ENCODE assay signal across 8 cellular contexts in the genomic region with DNA sequence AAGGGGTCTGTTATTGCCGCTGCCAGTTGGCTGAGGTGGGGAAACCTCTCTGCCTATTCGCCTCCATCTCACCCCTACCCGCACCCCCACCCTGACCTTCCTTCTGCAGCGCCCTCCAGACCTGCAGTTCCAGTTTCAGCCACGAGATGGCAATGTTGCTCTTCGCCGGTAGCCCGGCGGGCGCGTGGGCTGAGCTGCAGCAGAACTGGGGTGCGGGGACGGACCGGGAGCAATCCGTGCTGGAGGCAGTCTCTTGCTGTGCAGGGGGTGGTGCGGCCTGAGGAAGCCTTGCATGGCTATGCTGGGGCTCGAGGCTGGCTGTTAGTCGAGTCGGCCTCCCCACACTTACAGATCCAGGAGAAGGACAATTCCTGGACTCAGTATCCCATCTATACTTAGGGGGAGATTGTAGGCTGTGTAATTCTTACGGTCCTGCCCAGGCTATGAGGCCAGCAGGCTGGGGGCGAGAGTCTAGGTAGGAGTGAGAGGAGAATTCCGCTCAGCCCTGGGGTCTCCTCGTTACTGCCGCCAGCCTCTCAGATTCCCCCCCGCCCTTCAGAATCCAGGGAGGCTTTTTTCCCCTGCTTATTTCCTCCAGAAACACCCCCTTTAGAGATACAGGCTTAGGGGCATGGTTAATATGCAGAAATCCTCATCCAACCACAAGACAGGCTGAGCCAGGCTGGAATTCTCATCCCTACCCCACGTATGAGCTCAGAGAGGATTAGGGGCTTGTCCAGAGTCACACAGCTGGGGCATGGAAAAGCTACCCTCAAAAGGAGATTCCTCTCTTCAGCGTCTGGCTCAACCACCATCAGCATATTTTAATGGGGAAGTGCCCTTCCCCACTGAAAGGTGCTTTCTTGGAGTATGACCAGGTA. TPM values are rescaled to one million over a fixed set of nuclear protein-coding genes. Genes with fewer than 3 reads are reported as not detected.
DNase-seq lines count a peak whose midpoint lies in the region; ATAC-seq and TF ChIP-seq lines count a peak whose summit lies in the region.

No MANE protein-coding gene starts in this region.

- no peak for TF ChIP-seq POLR2A in prostate gland (IDR thresholded peaks at IDR 0.05)
- TF ChIP-seq POLR2A in uterus (IDR thresholded peaks at IDR 0.05): no peak

- peak overlapping the region; percentile 33; the same call in 1 of the 2 replicates for H3K4me2 ChIP-seq in KMS-11

- WGBS in prostate gland: 7% methylated on average over 27 of the region's 27 CpGs

- no peaks in the 10 kb centered on the region for H4K20me1 ChIP-seq in KMS-11 (ENCODE audit: insufficient read depth)

- H3K9me3 ChIP-seq in SJSA1 (replicated peaks) (no peaks in the 10 kb centered on the region), cardiac muscle cell (ENCODE audit: low read depth) (no peaks in the 10 kb centered on the region), prostate gland (no peaks in the 10 kb centered on the region), uterus (no peaks in the 10 kb centered on the region)

- peak; percentile 82 for TF ChIP-seq CTCF in KMS-11 (conservative IDR thresholded peaks at IDR 0.05; ENCODE audit: low read depth, low read length)
- TF ChIP-seq CTCF in cardiac muscle cell (IDR thresholded peaks at IDR 0.05; ENCODE audit: low read depth, low read length): peak; percentile 99
- TF ChIP-seq CTCF in prostate gland (IDR thresholded peaks at IDR 0.05): peak; percentile 92 to 99 (median 96)
- peak; percentile 93 to 97 (median 95) for TF ChIP-seq CTCF in uterus (IDR thresholded peaks at IDR 0.05)

- H3K27ac ChIP-seq in KMS-11 (no peak overlapping the region), SJSA1 (no peak overlapping the region), cardiac muscle cell (no peak overlapping the region), prostate gland (no peak overlapping the region), uterus (no peak overlapping the region)

- peak overlapping the region; percentile 57; the same call in 1 of the 2 replicates for H2AFZ ChIP-seq in KMS-11 (ENCODE audit: low read depth)

- no peaks in the 10 kb centered on the region for H3K4me1 ChIP-seq in KMS-11 (ENCODE audit: low read depth, poor library complexity, severe bottlenecking)
- peaks cover 9% of the 10 kb centered on the region for H3K4me1 ChIP-seq in SJSA1 (replicated peaks)
- peaks cover 2% of the 10 kb centered on the region for H3K4me1 ChIP-seq in cardiac muscle cell (ENCODE audit: low read depth)
- H3K4me1 ChIP-seq in prostate gland (replicated peaks): peaks cover 8% of the 10 kb centered on the region
- H3K4me1 ChIP-seq in uterus: peaks cover 0 to 13% of the 10 kb centered on the region in 2 donors

- H3K36me3 ChIP-seq in KMS-11 (ENCODE audit: insufficient read depth) (no peaks in the 10 kb centered on the region), SJSA1 (no peaks in the 10 kb centered on the region), cardiac muscle cell (no peaks in the 10 kb centered on the region), prostate gland (no peaks in the 10 kb centered on the region), uterus (no peaks in the 10 kb centered on the region)

- no peak overlapping the region for H3K4me3 ChIP-seq in KMS-11 (IDR thresholded peaks at IDR 0.05; ENCODE audit: insufficient read depth, low read depth, low read length)
- no peak overlapping the region for H3K4me3 ChIP-seq in SJSA1
- H3K4me3 ChIP-seq in cardiac muscle cell: no peak overlapping the region
- H3K4me3 ChIP-seq in prostate gland: no peak overlapping the region
- H3K4me3 ChIP-seq in uterus: no peak overlapping the region

- no peaks in the 10 kb centered on the region for H3K79me2 ChIP-seq in KMS-11 (ENCODE audit: insufficient read depth, low read depth)

- H3K27me3 ChIP-seq in KMS-11 (ENCODE audit: insufficient read depth, low read depth) (no peaks in the 10 kb centered on the region), SJSA1 (replicated peaks) (peaks cover 31% of the 10 kb centered on the region), cardiac muscle cell (peaks cover 42% of the 10 kb centered on the region), prostate gland (replicated peaks; ENCODE audit: insufficient read depth) (peaks cover 8% of the 10 kb centered on the region), uterus (peaks cover 0 to 7% of the 10 kb centered on the region in 2 donors)

- intact Hi-C loops in prostate gland (cut with DNase I) (loop anchor here (5.0 kb wide), 1 partner anchor 1689 kb away; no protein-coding TSS in a partner anchor), uterus (cut with DNase I; ENCODE audit: low total_unique reads) (no loop called here)

- peak; percentile 75 for DNase-seq in ELR (ENCODE audit: low read depth)
- peak; percentile 49 to 75 for DNase-seq in SJSA1 (ENCODE audit: low read depth in 1 of 2, low spot score in 2 of 2)
- peak; percentile 77 for DNase-seq in activated naive CD4-positive, alpha-beta T cell treated with anti-CD3 and anti-CD28 coated beads, Interleukin-2, amount 50 U/mL, for 16 hours
- DNase-seq in cardiac muscle cell (ENCODE audit: low read depth in 1 of 2, low spot score in 1 of 2): peak; percentile 81 to 82
- peak; percentile 71 for DNase-seq in prostate gland (ENCODE audit: low spot score)
- peak; percentile 38 to 68 for DNase-seq in uterus

- ATAC-seq in GM21717 (IDR thresholded peaks at IDR 0.05; ENCODE audit: unreplicated experiment): peak; percentile 75

- no peak overlapping the region for H3K9ac ChIP-seq in KMS-11

RNA-seq across cellular contexts. Expression of a gene that starts 2.8 kb away (rescaled TPM):
- 0.21 TPM in 1 of 2 replicates, not detected in the other for total RNA-seq in SJSA1 (2014; rRNA removed; shearing (Covaris generic))
- total RNA-seq in cardiac muscle cell (2.4 and 2.9 TPM in 2 replicates), prostate gland (1 to 10 TPM in 1 of 2 donors, under 1 TPM in 1; 0.23 to 5.5 TPM), uterus (1 to 10 TPM in 2 of 4 donors, under 1 TPM in 1, not detected in 1; 0.29 to 3.3 (median 2.0) TPM)
- 2.0 and 2.6 TPM in 2 replicates for polyA plus RNA-seq in cardiac muscle cell
